ENCODE assay signal across 8 cellular contexts in the genomic region with DNA sequence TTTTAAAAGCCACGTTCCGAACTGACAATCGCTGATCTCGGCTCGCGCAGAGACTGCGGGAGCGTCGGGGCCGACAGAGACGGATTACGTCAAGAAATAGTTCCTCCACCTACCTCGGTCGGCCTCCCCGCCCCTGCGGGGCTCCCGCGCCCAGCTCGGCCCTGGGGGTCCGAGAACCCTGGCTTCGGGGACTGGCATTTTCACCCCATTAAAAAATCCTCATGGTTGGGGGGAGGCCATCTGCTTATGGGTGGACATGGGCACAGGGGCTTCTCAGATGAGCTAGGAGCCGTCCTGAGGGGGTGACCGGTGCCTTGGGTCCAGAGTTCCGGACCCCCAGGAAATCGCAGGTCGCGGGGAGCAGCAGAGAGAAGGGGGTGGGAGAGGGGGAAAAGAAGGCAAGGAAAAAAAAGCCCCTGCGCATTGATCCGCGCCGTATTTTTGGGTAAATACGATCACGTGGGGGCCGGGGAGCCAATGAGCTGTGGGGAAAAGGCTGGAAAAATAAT. TPM values are rescaled to one million over a fixed set of nuclear protein-coding genes. Genes with fewer than 3 reads are reported as not detected.
DNase-seq lines count a peak whose midpoint lies in the region; ATAC-seq and TF ChIP-seq lines count a peak whose summit lies in the region.

No MANE protein-coding gene starts in this region.

- peak overlapping the region in 2 of 4 donors; percentile 37 to 81 for H3K27ac ChIP-seq in esophagus squamous epithelium
- no peak overlapping the region for H3K27ac ChIP-seq in caudate nucleus (ENCODE audit: low read depth, low read length)

- peaks cover 12 to 100% (median 79%) of the 10 kb centered on the region in 4 donors for H3K27me3 ChIP-seq in esophagus squamous epithelium

- H3K36me3 Mint-ChIP-seq in activated T-cell treated with anti-CD3 and anti-CD28 coated beads, Interleukin-2, amount 50 U/mL, for 4 hours (ENCODE audit: insufficient read depth), result no peaks in the 10 kb centered on the region
- peaks cover 0 to 2% of the 10 kb centered on the region in 2 donors for H3K36me3 Mint-ChIP-seq in stimulated activated naive B cell treated with anti-CD40 and anti-IgM and Interleukin-4, amounts not matched to agents 10 μg/mL and 1 μg/mL and 100 μg/mL, for 72 hours

- peaks cover 95% of the 10 kb centered on the region for H3K27me3 Mint-ChIP-seq in activated T-cell treated with anti-CD3 and anti-CD28 coated beads, Interleukin-2, amount 50 U/mL, for 4 hours (ENCODE audit: low read depth)
- peaks cover 86 to 97% of the 10 kb centered on the region in 2 donors for H3K27me3 Mint-ChIP-seq in stimulated activated naive B cell treated with anti-CD40 and anti-IgM and Interleukin-4, amounts not matched to agents 10 μg/mL and 1 μg/mL and 100 μg/mL, for 72 hours

- peaks cover 31% of the 10 kb centered on the region for H3K4me1 Mint-ChIP-seq in activated T-cell treated with anti-CD3 and anti-CD28 coated beads, Interleukin-2, amount 50 U/mL, for 4 hours (ENCODE audit: low read depth)
- peaks cover 32 to 50% of the 10 kb centered on the region in 2 donors for H3K4me1 Mint-ChIP-seq in stimulated activated naive B cell treated with anti-CD40 and anti-IgM and Interleukin-4, amounts not matched to agents 10 μg/mL and 1 μg/mL and 100 μg/mL, for 72 hours

- H3K9me3 Mint-ChIP-seq in activated T-cell treated with anti-CD3 and anti-CD28 coated beads, Interleukin-2, amount 50 U/mL, for 4 hours, result no peaks in the 10 kb centered on the region
- H3K9me3 Mint-ChIP-seq in stimulated activated naive B cell treated with anti-CD40 and anti-IgM and Interleukin-4, amounts not matched to agents 10 μg/mL and 1 μg/mL and 100 μg/mL, for 72 hours, result no peaks in the 10 kb centered on the region

- no peak for TF ChIP-seq CTCF in esophagus squamous epithelium (IDR thresholded peaks at IDR 0.05)

- peak overlapping the region; percentile 69 for H3K27ac Mint-ChIP-seq in stimulated activated naive B cell treated with anti-CD40 and anti-IgM and Interleukin-4, amounts not matched to agents 10 μg/mL and 1 μg/mL and 100 μg/mL, for 72 hours

- peaks cover 24 to 45% (median 30%) of the 10 kb centered on the region in 3 donors for H3K4me1 ChIP-seq in esophagus squamous epithelium

- no peak for TF ChIP-seq POLR2A in esophagus squamous epithelium (IDR thresholded peaks at IDR 0.05)

- intact Hi-C loops in esophagus squamous epithelium (cut with DNase I), result no loop called here

- peak overlapping the region; percentile 13 for H3K4me3 Mint-ChIP-seq in activated T-cell treated with anti-CD3 and anti-CD28 coated beads, Interleukin-2, amount 50 U/mL, for 4 hours
- peak overlapping the region; percentile 21 to 44 for H3K4me3 Mint-ChIP-seq in stimulated activated naive B cell treated with anti-CD40 and anti-IgM and Interleukin-4, amounts not matched to agents 10 μg/mL and 1 μg/mL and 100 μg/mL, for 72 hours

- no peak for ATAC-seq in activated T-cell treated with anti-CD3 and anti-CD28 coated beads, Interleukin-2, amount 50 U/mL, for 4 hours
- no peak for ATAC-seq in stimulated activated naive B cell treated with anti-CD40 and anti-IgM and Interleukin-4, amounts not matched to agents 10 μg/mL and 1 μg/mL and 100 μg/mL, for 72 hours (replicated peaks)

- DNase-seq in activated T-cell treated with anti-CD3 and anti-CD28 coated beads, Interleukin-2, amount 50 U/mL, for 4 hours, result no peak
- no peak for DNase-seq in activated T-cell treated with anti-CD3 and anti-CD28 coated beads, Interleukin-2, amount 50 U/mL, for 48 hours
- DNase-seq in NCI-H510A treated with DMSO at 0.1 percent for 48 hours (lab: John Stamatoyannopoulos, UW), result peak; percentile 68
- DNase-seq in esophagus squamous epithelium (lab: John Stamatoyannopoulos, UW), result no peak
- DNase-seq in stimulated activated naive B cell treated with anti-CD40 and anti-IgM and Interleukin-4, amounts not matched to agents 10 μg/mL and 1 μg/mL and 100 μg/mL, for 72 hours, result no peak
- no peak for DNase-seq in DMS153 (lab: John Stamatoyannopoulos, UW)
- DNase-seq in MV-4-11 (lab: John Stamatoyannopoulos, UW), result no peak
- DNase-seq in caudate nucleus (lab: John Stamatoyannopoulos, UW), result no peak

- WGBS in esophagus squamous epithelium, 2 donors, result 2 to 4% methylated on average over 19 to 25 of the region's 34 CpGs

- H3K9me3 ChIP-seq in esophagus squamous epithelium, result no peaks in the 10 kb centered on the region

- peak overlapping the region; percentile 39 to 63 (median 58) for H3K4me3 ChIP-seq in esophagus squamous epithelium

- H3K36me3 ChIP-seq in esophagus squamous epithelium, result no peaks in the 10 kb centered on the region

RNA-seq across cellular contexts. Expression of a gene that starts 0.3 kb away (rescaled TPM):
- total RNA-seq in activated T-cell treated with anti-CD3 and anti-CD28 coated beads, Interleukin-2, amount 50 U/mL, for 4 hours, result not detected
- total RNA-seq in esophagus squamous epithelium, result 1 to 10 TPM in 1 of 4 donors, not detected in 3; 1.5 TPM

RNA-seq across cellular contexts. Expression of a gene that starts 9.1 kb away (rescaled TPM):
- not detected for total RNA-seq in activated T-cell treated with anti-CD3 and anti-CD28 coated beads, Interleukin-2, amount 50 U/mL, for 4 hours
- total RNA-seq in esophagus squamous epithelium, result under 1 TPM in 1 of 4 donors, not detected in 3; 0.70 TPM

RNA-seq across cellular contexts. Expression of a gene that starts 14.7 kb away (rescaled TPM):
- total RNA-seq in activated T-cell treated with anti-CD3 and anti-CD28 coated beads, Interleukin-2, amount 50 U/mL, for 4 hours, result not detected
- 1 to 10 TPM in 1 of 4 donors, under 1 TPM in 1, not detected in 2; 0.31 to 1.3 TPM for total RNA-seq in esophagus squamous epithelium

RNA-seq across cellular contexts. Expression of a gene that starts 24.9 kb away (rescaled TPM):
- not detected for total RNA-seq in activated T-cell treated with anti-CD3 and anti-CD28 coated beads, Interleukin-2, amount 50 U/mL, for 4 hours
- not detected for total RNA-seq in esophagus squamous epithelium

RNA-seq across cellular contexts. Expression of a gene that starts 26.7 kb away (rescaled TPM):
- total RNA-seq in activated T-cell treated with anti-CD3 and anti-CD28 coated beads, Interleukin-2, amount 50 U/mL, for 4 hours, result not detected
- not detected for total RNA-seq in esophagus squamous epithelium
